In genomic region chr17:63993368-63993990, GRCh38 we compare ENCODE assay signal across 2 cellular contexts.
TF ChIP-seq lines count a peak whose summit lies in the region.

No MANE protein-coding gene starts in this region.

TF ChIP-seq in SK-N-SH, 30 proteins besides CTCF, POLR2A, EP300 and RAD21 (continued from another document):
- no peak for TF ChIP-seq TCF12 (IDR thresholded peaks at IDR 0.05)
- TF ChIP-seq FOSL2 (IDR thresholded peaks at IDR 0.05; ENCODE audit: borderline replicate concordance, low read depth): no peak
- no peak for TF ChIP-seq SMC3 (IDR thresholded peaks at IDR 0.05; ENCODE audit: low read depth, low read length)
- TF ChIP-seq, protein P1, sequence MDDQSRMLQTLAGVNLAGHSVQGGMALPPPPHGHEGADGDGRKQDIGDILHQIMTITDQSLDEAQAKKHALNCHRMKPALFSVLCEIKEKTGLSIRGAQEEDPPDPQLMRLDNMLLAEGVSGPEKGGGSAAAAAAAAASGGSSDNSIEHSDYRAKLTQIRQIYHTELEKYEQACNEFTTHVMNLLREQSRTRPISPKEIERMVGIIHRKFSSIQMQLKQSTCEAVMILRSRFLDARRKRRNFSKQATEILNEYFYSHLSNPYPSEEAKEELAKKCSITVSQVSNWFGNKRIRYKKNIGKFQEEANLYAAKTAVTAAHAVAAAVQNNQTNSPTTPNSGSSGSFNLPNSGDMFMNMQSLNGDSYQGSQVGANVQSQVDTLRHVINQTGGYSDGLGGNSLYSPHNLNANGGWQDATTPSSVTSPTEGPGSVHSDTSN (IDR thresholded peaks at IDR 0.05): no peak
- TF ChIP-seq CHD2 (IDR thresholded peaks at IDR 0.05; ENCODE audit: low read length, partially characterized antibody): no peak
- no peak for TF ChIP-seq YY1 (IDR thresholded peaks at IDR 0.05; ENCODE audit: low read depth)
- TF ChIP-seq SIN3A (IDR thresholded peaks at IDR 0.05; ENCODE audit: borderline replicate concordance, low read depth, low read length): no peak
- TF ChIP-seq MEF2A (IDR thresholded peaks at IDR 0.05; ENCODE audit: borderline replicate concordance, low read depth): no peak
- no peak for TF ChIP-seq EZH2phosphoT487 (IDR thresholded peaks at IDR 0.05; ENCODE audit: borderline replicate concordance, low read depth)

TF ChIP-seq in SK-N-SH treated with all-trans-retinoic acid at 6 μM for 48 hours, 23 proteins besides CTCF, POLR2A, EP300 and RAD21 (continued from another document):
- no peak for TF ChIP-seq PATZ1 (CRISPR knock-in tag; IDR thresholded peaks at IDR 0.05; ENCODE audit: borderline replicate concordance)
- TF ChIP-seq, protein P2, sequence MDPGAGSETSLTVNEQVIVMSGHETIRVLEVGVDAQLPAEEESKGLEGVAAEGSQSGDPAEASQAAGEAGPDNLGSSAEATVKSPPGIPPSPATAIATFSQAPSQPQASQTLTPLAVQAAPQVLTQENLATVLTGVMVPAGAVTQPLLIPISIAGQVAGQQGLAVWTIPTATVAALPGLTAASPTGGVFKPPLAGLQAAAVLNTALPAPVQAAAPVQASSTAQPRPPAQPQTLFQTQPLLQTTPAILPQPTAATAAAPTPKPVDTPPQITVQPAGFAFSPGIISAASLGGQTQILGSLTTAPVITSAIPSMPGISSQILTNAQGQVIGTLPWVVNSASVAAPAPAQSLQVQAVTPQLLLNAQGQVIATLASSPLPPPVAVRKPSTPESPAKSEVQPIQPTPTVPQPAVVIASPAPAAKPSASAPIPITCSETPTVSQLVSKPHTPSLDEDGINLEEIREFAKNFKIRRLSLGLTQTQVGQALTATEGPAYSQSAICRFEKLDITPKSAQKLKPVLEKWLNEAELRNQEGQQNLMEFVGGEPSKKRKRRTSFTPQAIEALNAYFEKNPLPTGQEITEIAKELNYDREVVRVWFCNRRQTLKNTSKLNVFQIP (CRISPR knock-in tag; IDR thresholded peaks at IDR 0.05; ENCODE audit: borderline replicate concordance, low read depth): no peak
- no peak for TF ChIP-seq RARB (CRISPR knock-in tag; IDR thresholded peaks at IDR 0.05)
- no peak for TF ChIP-seq GLIS3 (CRISPR knock-in tag; IDR thresholded peaks at IDR 0.05)
- TF ChIP-seq ZNF8 (CRISPR knock-in tag; IDR thresholded peaks at IDR 0.05): no peak
- no peak for TF ChIP-seq TSHZ2 (CRISPR knock-in tag; IDR thresholded peaks at IDR 0.05)
- no peak for TF ChIP-seq ZFP3 (CRISPR knock-in tag; IDR thresholded peaks at IDR 0.05)
- TF ChIP-seq OSR1 (CRISPR knock-in tag; IDR thresholded peaks at IDR 0.05): no peak
- no peak for TF ChIP-seq ZNF565 (CRISPR knock-in tag; conservative IDR thresholded peaks at IDR 0.05; ENCODE audit: low read depth)
- TF ChIP-seq, protein P3, sequence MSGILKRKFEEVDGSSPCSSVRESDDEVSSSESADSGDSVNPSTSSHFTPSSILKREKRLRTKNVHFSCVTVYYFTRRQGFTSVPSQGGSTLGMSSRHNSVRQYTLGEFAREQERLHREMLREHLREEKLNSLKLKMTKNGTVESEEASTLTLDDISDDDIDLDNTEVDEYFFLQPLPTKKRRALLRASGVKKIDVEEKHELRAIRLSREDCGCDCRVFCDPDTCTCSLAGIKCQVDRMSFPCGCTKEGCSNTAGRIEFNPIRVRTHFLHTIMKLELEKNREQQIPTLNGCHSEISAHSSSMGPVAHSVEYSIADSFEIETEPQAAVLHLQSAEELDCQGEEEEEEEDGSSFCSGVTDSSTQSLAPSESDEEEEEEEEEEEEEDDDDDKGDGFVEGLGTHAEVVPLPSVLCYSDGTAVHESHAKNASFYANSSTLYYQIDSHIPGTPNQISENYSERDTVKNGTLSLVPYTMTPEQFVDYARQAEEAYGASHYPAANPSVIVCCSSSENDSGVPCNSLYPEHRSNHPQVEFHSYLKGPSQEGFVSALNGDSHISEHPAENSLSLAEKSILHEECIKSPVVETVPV (CRISPR knock-in tag; IDR thresholded peaks at IDR 0.05): no peak
- no peak for TF ChIP-seq CREB5 (CRISPR knock-in tag; IDR thresholded peaks at IDR 0.05; ENCODE audit: low read depth)
- TF ChIP-seq BACH2 (CRISPR knock-in tag; IDR thresholded peaks at IDR 0.05; ENCODE audit: borderline replicate concordance): no peak
- TF ChIP-seq ZC3H10 (CRISPR knock-in tag; IDR thresholded peaks at IDR 0.05): no peak
- TF ChIP-seq ZFP30 (CRISPR knock-in tag; IDR thresholded peaks at IDR 0.05): no peak
